In genomic region chr20:45340236-45340847, GRCh38 we compare ENCODE assay signal across 1 cellular context.
A peak's percentile ranks its signal among the peaks of the same experiment; 100 is the strongest.
TF ChIP-seq lines count a peak whose summit lies in the region.

No MANE protein-coding gene starts in this region.

TF ChIP-seq in HepG2, 621 proteins besides CTCF, POLR2A, EP300 and RAD21 (continues in another document):
- TF ChIP-seq RFX3 (CRISPR knock-in tag; IDR thresholded peaks at IDR 0.05) (peak; percentile 50; the same call in 1 of the 2 replicates), ZNF484 (CRISPR knock-in tag; IDR thresholded peaks at IDR 0.05; ENCODE audit: borderline replicate concordance, low read depth) (no peak), ZNF761 (CRISPR knock-in tag; conservative IDR thresholded peaks at IDR 0.05) (0 out of 2 replicates have a peak, but pooled peaks have one; percentile 55), ZNF674 (CRISPR knock-in tag; IDR thresholded peaks at IDR 0.05; ENCODE audit: low read depth) (no peak), ZFP1 (CRISPR knock-in tag; IDR thresholded peaks at IDR 0.05) (0 out of 2 replicates have a peak, but pooled peaks have one; percentile 34), THAP8 (CRISPR knock-in tag; IDR thresholded peaks at IDR 0.05; ENCODE audit: borderline replicate concordance) (no peak), ZNF367 (CRISPR knock-in tag; IDR thresholded peaks at IDR 0.05; ENCODE audit: borderline replicate concordance) (no peak), ZKSCAN5 (CRISPR knock-in tag; IDR thresholded peaks at IDR 0.05) (no peak), GATAD1 (CRISPR knock-in tag; IDR thresholded peaks at IDR 0.05) (0 out of 2 replicates have a peak, but pooled peaks have one; percentile 14), CC2D1A (CRISPR knock-in tag; IDR thresholded peaks at IDR 0.05) (no peak), SCMH1 (CRISPR knock-in tag; IDR thresholded peaks at IDR 0.05; ENCODE audit: borderline replicate concordance) (no peak), KDM5A (IDR thresholded peaks at IDR 0.05; ENCODE audit: borderline replicate concordance, low read length) (0 out of 2 replicates have a peak, but pooled peaks have one; percentile 3), NFE2L1 (CRISPR knock-in tag; IDR thresholded peaks at IDR 0.05; ENCODE audit: borderline replicate concordance) (no peak), GLI4 (CRISPR knock-in tag; IDR thresholded peaks at IDR 0.05; ENCODE audit: borderline replicate concordance) (no peak), KLF9 (CRISPR knock-in tag; IDR thresholded peaks at IDR 0.05; ENCODE audit: low read depth) (no peak), TAF1 (CRISPR knock-in tag; IDR thresholded peaks at IDR 0.05) (0 out of 2 replicates have a peak, but pooled peaks have one; percentile 19), AGO1 (IDR thresholded peaks at IDR 0.05; ENCODE audit: low read depth, low read length, poor library complexity, severe bottlenecking) (no peak), MAFK (conservative IDR thresholded peaks at IDR 0.05 in 1 of 2, IDR thresholded peaks at IDR 0.05 in 1 of 2; ENCODE audit: low read length in 2 of 2) (0 out of 4 replicates have a peak, but pooled peaks have one; percentile 5 to 28), ARNT2 (CRISPR knock-in tag; IDR thresholded peaks at IDR 0.05; ENCODE audit: low read depth) (no peak), KLF11 (CRISPR knock-in tag; IDR thresholded peaks at IDR 0.05) (no peak), KAT2B (IDR thresholded peaks at IDR 0.05; ENCODE audit: borderline replicate concordance, low read depth, low read length) (no peak), YEATS2 (CRISPR knock-in tag; IDR thresholded peaks at IDR 0.05; ENCODE audit: borderline replicate concordance) (peak; percentile 67; the same call in 1 of the 2 replicates), ZNF720 (CRISPR knock-in tag; IDR thresholded peaks at IDR 0.05) (no peak), NCOR1 (IDR thresholded peaks at IDR 0.05; ENCODE audit: borderline replicate concordance, low read length) (peak; percentile 41; the same call in 1 of the 2 replicates), SOX5 (CRISPR knock-in tag; IDR thresholded peaks at IDR 0.05; ENCODE audit: borderline replicate concordance) (peak; percentile 93), ZBTB3 (CRISPR knock-in tag; IDR thresholded peaks at IDR 0.05; ENCODE audit: borderline replicate concordance, low read depth) (no peak), MED13 (CRISPR knock-in tag; IDR thresholded peaks at IDR 0.05) (peak; percentile 41; the same call in 1 of the 2 replicates), EEA1 (CRISPR knock-in tag; IDR thresholded peaks at IDR 0.05; ENCODE audit: borderline replicate concordance) (no peak), KLF13 (CRISPR knock-in tag; IDR thresholded peaks at IDR 0.05) (no peak), ZNF670 (CRISPR knock-in tag; IDR thresholded peaks at IDR 0.05; ENCODE audit: borderline replicate concordance) (no peak), DR1 (CRISPR knock-in tag; IDR thresholded peaks at IDR 0.05) (no peak), JDP2 (CRISPR knock-in tag; IDR thresholded peaks at IDR 0.05; ENCODE audit: borderline replicate concordance) (no peak), ZNF335 (CRISPR knock-in tag; IDR thresholded peaks at IDR 0.05) (no peak; the same call in 1 of the 2 replicates), ZMYM2 (CRISPR knock-in tag; IDR thresholded peaks at IDR 0.05) (peak; percentile 96), DNMT3B (CRISPR knock-in tag; conservative IDR thresholded peaks at IDR 0.05) (no peak), HNRNPLL (IDR thresholded peaks at IDR 0.05; ENCODE audit: low read depth, low read length, poor library complexity, severe bottlenecking) (no peak), HOXA5 (CRISPR knock-in tag; IDR thresholded peaks at IDR 0.05) (0 out of 2 replicates have a peak, but pooled peaks have one; percentile 64), ZFX (CRISPR knock-in tag; IDR thresholded peaks at IDR 0.05; ENCODE audit: low read depth) (no peak), ZFP90 (CRISPR knock-in tag; IDR thresholded peaks at IDR 0.05; ENCODE audit: borderline replicate concordance) (no peak), SATB2 (CRISPR knock-in tag; IDR thresholded peaks at IDR 0.05) (no peak), ZNF841 (CRISPR knock-in tag; IDR thresholded peaks at IDR 0.05; ENCODE audit: borderline replicate concordance) (no peak), RBFOX2 (IDR thresholded peaks at IDR 0.05; ENCODE audit: low read depth, low read length) (peak; percentile 45; the same call in 1 of the 2 replicates), RBAK (CRISPR knock-in tag; IDR thresholded peaks at IDR 0.05) (no peak), ZMAT5 (CRISPR knock-in tag; IDR thresholded peaks at IDR 0.05; ENCODE audit: borderline replicate concordance, low read depth) (no peak), SMAD9 (CRISPR knock-in tag; IDR thresholded peaks at IDR 0.05) (no peak), IKZF4 (CRISPR knock-in tag; IDR thresholded peaks at IDR 0.05; ENCODE audit: borderline replicate concordance, low read depth, not compliant biosample characterization) (no peak)
- TF ChIP-seq, protein P1, sequence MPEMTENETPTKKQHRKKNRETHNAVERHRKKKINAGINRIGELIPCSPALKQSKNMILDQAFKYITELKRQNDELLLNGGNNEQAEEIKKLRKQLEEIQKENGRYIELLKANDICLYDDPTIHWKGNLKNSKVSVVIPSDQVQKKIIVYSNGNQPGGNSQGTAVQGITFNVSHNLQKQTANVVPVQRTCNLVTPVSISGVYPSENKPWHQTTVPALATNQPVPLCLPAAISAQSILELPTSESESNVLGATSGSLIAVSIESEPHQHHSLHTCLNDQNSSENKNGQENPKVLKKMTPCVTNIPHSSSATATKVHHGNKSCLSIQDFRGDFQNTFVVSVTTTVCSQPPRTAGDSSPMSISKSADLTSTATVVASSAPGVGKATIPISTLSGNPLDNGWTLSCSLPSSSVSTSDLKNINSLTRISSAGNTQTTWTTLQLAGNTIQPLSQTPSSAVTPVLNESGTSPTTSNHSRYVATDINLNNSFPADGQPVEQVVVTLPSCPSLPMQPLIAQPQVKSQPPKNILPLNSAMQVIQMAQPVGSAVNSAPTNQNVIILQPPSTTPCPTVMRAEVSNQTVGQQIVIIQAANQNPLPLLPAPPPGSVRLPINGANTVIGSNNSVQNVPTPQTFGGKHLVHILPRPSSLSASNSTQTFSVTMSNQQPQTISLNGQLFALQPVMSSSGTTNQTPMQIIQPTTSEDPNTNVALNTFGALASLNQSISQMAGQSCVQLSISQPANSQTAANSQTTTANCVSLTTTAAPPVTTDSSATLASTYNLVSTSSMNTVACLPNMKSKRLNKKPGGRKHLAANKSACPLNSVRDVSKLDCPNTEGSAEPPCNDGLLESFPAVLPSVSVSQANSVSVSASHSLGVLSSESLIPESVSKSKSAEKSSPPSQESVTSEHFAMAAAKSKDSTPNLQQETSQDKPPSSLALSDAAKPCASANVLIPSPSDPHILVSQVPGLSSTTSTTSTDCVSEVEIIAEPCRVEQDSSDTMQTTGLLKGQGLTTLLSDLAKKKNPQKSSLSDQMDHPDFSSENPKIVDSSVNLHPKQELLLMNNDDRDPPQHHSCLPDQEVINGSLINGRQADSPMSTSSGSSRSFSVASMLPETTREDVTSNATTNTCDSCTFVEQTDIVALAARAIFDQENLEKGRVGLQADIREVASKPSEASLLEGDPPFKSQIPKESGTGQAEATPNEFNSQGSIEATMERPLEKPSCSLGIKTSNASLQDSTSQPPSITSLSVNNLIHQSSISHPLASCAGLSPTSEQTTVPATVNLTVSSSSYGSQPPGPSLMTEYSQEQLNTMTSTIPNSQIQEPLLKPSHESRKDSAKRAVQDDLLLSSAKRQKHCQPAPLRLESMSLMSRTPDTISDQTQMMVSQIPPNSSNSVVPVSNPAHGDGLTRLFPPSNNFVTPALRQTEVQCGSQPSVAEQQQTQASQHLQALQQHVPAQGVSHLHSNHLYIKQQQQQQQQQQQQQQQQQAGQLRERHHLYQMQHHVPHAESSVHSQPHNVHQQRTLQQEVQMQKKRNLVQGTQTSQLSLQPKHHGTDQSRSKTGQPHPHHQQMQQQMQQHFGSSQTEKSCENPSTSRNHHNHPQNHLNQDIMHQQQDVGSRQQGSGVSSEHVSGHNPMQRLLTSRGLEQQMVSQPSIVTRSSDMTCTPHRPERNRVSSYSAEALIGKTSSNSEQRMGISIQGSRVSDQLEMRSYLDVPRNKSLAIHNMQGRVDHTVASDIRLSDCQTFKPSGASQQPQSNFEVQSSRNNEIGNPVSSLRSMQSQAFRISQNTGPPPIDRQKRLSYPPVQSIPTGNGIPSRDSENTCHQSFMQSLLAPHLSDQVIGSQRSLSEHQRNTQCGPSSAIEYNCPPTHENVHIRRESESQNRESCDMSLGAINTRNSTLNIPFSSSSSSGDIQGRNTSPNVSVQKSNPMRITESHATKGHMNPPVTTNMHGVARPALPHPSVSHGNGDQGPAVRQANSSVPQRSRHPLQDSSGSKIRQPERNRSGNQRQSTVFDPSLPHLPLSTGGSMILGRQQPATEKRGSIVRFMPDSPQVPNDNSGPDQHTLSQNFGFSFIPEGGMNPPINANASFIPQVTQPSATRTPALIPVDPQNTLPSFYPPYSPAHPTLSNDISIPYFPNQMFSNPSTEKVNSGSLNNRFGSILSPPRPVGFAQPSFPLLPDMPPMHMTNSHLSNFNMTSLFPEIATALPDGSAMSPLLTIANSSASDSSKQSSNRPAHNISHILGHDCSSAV (CRISPR knock-in tag; IDR thresholded peaks at IDR 0.05; ENCODE audit: borderline replicate concordance): no peak
- TF ChIP-seq, protein P2, sequence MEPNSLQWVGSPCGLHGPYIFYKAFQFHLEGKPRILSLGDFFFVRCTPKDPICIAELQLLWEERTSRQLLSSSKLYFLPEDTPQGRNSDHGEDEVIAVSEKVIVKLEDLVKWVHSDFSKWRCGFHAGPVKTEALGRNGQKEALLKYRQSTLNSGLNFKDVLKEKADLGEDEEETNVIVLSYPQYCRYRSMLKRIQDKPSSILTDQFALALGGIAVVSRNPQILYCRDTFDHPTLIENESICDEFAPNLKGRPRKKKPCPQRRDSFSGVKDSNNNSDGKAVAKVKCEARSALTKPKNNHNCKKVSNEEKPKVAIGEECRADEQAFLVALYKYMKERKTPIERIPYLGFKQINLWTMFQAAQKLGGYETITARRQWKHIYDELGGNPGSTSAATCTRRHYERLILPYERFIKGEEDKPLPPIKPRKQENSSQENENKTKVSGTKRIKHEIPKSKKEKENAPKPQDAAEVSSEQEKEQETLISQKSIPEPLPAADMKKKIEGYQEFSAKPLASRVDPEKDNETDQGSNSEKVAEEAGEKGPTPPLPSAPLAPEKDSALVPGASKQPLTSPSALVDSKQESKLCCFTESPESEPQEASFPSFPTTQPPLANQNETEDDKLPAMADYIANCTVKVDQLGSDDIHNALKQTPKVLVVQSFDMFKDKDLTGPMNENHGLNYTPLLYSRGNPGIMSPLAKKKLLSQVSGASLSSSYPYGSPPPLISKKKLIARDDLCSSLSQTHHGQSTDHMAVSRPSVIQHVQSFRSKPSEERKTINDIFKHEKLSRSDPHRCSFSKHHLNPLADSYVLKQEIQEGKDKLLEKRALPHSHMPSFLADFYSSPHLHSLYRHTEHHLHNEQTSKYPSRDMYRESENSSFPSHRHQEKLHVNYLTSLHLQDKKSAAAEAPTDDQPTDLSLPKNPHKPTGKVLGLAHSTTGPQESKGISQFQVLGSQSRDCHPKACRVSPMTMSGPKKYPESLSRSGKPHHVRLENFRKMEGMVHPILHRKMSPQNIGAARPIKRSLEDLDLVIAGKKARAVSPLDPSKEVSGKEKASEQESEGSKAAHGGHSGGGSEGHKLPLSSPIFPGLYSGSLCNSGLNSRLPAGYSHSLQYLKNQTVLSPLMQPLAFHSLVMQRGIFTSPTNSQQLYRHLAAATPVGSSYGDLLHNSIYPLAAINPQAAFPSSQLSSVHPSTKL (CRISPR knock-in tag; IDR thresholded peaks at IDR 0.05): peak; percentile 85
- TF ChIP-seq, protein P3, sequence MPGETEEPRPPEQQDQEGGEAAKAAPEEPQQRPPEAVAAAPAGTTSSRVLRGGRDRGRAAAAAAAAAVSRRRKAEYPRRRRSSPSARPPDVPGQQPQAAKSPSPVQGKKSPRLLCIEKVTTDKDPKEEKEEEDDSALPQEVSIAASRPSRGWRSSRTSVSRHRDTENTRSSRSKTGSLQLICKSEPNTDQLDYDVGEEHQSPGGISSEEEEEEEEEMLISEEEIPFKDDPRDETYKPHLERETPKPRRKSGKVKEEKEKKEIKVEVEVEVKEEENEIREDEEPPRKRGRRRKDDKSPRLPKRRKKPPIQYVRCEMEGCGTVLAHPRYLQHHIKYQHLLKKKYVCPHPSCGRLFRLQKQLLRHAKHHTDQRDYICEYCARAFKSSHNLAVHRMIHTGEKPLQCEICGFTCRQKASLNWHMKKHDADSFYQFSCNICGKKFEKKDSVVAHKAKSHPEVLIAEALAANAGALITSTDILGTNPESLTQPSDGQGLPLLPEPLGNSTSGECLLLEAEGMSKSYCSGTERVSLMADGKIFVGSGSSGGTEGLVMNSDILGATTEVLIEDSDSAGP (CRISPR knock-in tag; IDR thresholded peaks at IDR 0.05; ENCODE audit: borderline replicate concordance): no peak
- TF ChIP-seq, protein P4, sequence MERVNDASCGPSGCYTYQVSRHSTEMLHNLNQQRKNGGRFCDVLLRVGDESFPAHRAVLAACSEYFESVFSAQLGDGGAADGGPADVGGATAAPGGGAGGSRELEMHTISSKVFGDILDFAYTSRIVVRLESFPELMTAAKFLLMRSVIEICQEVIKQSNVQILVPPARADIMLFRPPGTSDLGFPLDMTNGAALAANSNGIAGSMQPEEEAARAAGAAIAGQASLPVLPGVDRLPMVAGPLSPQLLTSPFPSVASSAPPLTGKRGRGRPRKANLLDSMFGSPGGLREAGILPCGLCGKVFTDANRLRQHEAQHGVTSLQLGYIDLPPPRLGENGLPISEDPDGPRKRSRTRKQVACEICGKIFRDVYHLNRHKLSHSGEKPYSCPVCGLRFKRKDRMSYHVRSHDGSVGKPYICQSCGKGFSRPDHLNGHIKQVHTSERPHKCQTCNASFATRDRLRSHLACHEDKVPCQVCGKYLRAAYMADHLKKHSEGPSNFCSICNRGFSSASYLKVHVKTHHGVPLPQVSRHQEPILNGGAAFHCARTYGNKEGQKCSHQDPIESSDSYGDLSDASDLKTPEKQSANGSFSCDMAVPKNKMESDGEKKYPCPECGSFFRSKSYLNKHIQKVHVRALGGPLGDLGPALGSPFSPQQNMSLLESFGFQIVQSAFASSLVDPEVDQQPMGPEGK (CRISPR knock-in tag; IDR thresholded peaks at IDR 0.05): peak; percentile 65
- TF ChIP-seq, protein P5, sequence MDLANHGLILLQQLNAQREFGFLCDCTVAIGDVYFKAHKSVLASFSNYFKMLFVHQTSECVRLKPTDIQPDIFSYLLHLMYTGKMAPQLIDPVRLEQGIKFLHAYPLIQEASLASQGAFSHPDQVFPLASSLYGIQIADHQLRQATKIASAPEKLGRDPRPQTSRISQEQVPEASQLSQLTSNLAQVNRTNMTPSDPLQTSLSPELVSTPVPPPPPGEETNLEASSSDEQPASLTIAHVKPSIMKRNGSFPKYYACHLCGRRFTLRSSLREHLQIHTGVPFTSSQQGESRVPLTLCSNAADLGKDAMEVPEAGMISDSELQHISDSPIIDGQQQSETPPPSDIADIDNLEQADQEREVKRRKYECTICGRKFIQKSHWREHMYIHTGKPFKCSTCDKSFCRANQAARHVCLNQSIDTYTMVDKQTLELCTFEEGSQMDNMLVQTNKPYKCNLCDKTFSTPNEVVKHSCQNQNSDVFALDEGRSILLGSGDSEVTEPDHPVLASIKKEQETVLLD (CRISPR knock-in tag; IDR thresholded peaks at IDR 0.05; ENCODE audit: low read depth): no peak
